ENCODE assay signal across 1 cellular context in genomic region chr13:79767126-79767525, GRCh38.
TF ChIP-seq lines count a peak whose summit lies in the region.

No MANE protein-coding gene starts in this region.

TF ChIP-seq in IMR-90, 13 proteins besides CTCF, POLR2A, EP300 and RAD21:
- TF ChIP-seq MXI1 (IDR thresholded peaks at IDR 0.05; ENCODE audit: borderline replicate concordance, low read depth, low read length) (no peak), MAFK (IDR thresholded peaks at IDR 0.05; ENCODE audit: low read depth, low read length) (no peak), CEBPB (IDR thresholded peaks at IDR 0.05; ENCODE audit: low read depth, low read length) (no peak), BHLHE40 (IDR thresholded peaks at IDR 0.05; ENCODE audit: low read depth, low read length) (no peak), NFE2L2 (IDR thresholded peaks at IDR 0.05; ENCODE audit: low read depth, low read length) (no peak), RFX5 (IDR thresholded peaks at IDR 0.05; ENCODE audit: low read depth, low read length) (no peak), MAZ (IDR thresholded peaks at IDR 0.05; ENCODE audit: borderline replicate concordance, low read depth, low read length) (no peak), FOS (IDR thresholded peaks at IDR 0.05; ENCODE audit: low read depth, low read length) (no peak), CHD1 (IDR thresholded peaks at IDR 0.05; ENCODE audit: low read depth, low read length) (no peak), SMC3 (IDR thresholded peaks at IDR 0.05; ENCODE audit: low read depth, low read length) (no peak), RCOR1 (IDR thresholded peaks at IDR 0.05; ENCODE audit: insufficient replicate concordance, low read length) (no peak)
- TF ChIP-seq, protein P1, sequence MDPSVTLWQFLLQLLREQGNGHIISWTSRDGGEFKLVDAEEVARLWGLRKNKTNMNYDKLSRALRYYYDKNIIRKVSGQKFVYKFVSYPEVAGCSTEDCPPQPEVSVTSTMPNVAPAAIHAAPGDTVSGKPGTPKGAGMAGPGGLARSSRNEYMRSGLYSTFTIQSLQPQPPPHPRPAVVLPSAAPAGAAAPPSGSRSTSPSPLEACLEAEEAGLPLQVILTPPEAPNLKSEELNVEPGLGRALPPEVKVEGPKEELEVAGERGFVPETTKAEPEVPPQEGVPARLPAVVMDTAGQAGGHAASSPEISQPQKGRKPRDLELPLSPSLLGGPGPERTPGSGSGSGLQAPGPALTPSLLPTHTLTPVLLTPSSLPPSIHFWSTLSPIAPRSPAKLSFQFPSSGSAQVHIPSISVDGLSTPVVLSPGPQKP (IDR thresholded peaks at IDR 0.05; ENCODE audit: borderline replicate concordance, low read depth, low read length), result no peak
- TF ChIP-seq, protein P2, sequence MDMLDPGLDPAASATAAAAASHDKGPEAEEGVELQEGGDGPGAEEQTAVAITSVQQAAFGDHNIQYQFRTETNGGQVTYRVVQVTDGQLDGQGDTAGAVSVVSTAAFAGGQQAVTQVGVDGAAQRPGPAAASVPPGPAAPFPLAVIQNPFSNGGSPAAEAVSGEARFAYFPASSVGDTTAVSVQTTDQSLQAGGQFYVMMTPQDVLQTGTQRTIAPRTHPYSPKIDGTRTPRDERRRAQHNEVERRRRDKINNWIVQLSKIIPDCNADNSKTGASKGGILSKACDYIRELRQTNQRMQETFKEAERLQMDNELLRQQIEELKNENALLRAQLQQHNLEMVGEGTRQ (IDR thresholded peaks at IDR 0.05; ENCODE audit: low read depth, low read length), result no peak
